In genomic region chr15:39205081-39205480, GRCh38 we compare ENCODE assay signal across 22 cellular contexts.
"Had no signal": no experiment of that assay in that cellular context is flagged by ENCODE, and none has a peak within 500 bp of the region (broad histone marks: within the 10 kb centered on the region; RNA-seq: fewer than 3 reads in every experiment).

No MANE protein-coding gene starts in this region.

- DNase-seq: dorsolateral prefrontal cortex; effector CD8-positive, alpha-beta T cell; glutamatergic neuron; immature natural killer cell; kidney; left cardiac atrium; left ventricle myocardium inferior; lower lobe of right lung; mesenchymal stem cell; midbrain; naive B cell; psoas muscle; spleen; stimulated activated CD4-positive, alpha-beta T cell treated with anti-CD3 and anti-CD28 coated beads, Interleukin-15, amount 100 ng/mL, for 24 hours; stimulated activated CD4-positive, alpha-beta T cell treated with anti-CD3 and anti-CD28 coated beads, Interleukin-1b, Interleukin-23, amount 100 ng/mL, for 48 hours; stimulated activated CD4-positive, alpha-beta T cell treated with anti-CD3 and anti-CD28 coated beads, Interleukin-4, amount 100 ng/mL, for 24 hours; testis; upper lobe of right lung had no signal

- H3K27me3 ChIP-seq: dorsolateral prefrontal cortex, esophagus muscularis mucosa, gastroesophageal sphincter, spleen, testis, tibial nerve, upper lobe of right lung had no signal

- H3K27ac ChIP-seq: coronary artery, dorsolateral prefrontal cortex, esophagus muscularis mucosa, gastroesophageal sphincter, left ventricle myocardium inferior, lower lobe of right lung, psoas muscle, spleen, testis, tibial nerve, upper lobe of right lung had no signal

- H3K9me3 ChIP-seq: esophagus muscularis mucosa, gastroesophageal sphincter, lower lobe of right lung, psoas muscle, spleen, testis, upper lobe of right lung had no signal

- H3K36me3 ChIP-seq: esophagus muscularis mucosa, gastroesophageal sphincter, left ventricle myocardium inferior, lower lobe of right lung, spleen, tibial nerve, upper lobe of right lung had no signal

- H3K4me3 ChIP-seq: coronary artery, dorsolateral prefrontal cortex, esophagus muscularis mucosa, gastroesophageal sphincter, left ventricle myocardium inferior, lower lobe of right lung, psoas muscle, spleen, testis, tibial nerve, upper lobe of right lung had no signal

- H3K4me1 ChIP-seq: esophagus muscularis mucosa, gastroesophageal sphincter, left ventricle myocardium inferior, lower lobe of right lung, psoas muscle, spleen, testis, tibial nerve, upper lobe of right lung had no signal
